8 cellular contexts compared by ENCODE assay signal in the genomic region with DNA sequence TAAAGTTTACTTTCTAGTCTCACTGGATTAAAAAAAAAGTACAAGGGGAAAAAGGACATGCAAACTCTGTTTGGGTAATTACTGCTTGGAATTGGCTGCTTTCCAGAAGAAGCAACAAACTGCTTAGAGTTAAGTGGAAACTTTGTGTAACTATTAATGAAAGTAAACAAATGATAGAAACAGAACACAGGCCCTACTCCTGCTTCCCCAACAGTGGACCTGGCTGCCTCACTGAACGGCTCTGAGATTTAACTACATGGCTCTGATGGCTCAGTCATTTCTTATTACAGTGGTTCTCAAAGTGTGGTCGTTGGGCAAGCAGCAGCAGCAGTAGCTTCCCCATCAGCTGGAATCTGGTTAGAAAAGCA.
A peak's percentile ranks its signal among the peaks of the same experiment; 100 is the strongest.
DNase-seq lines count a peak whose midpoint lies in the region; ATAC-seq and TF ChIP-seq lines count a peak whose summit lies in the region.
"Had no signal": no experiment of that assay in that cellular context is flagged by ENCODE, and none has a peak within 500 bp of the region (broad histone marks: within the 10 kb centered on the region; RNA-seq: fewer than 3 reads in every experiment).

No MANE protein-coding gene starts in this region.

- WGBS in stomach, 5 donors = 13 to 22% (median 16%) methylated on average over 2 of the region's 2 CpGs

- intact Hi-C loops in stomach (cut with DNase I; ENCODE audit: low total_unique reads) = no loop called here

- DNase-seq in fibroblast of pulmonary artery (ENCODE audit: low read depth) (peak; percentile 45), stomach (no peak), Karpas-422 (no peak), middle frontal gyrus (ENCODE audit: extremely low spot score, low spot score) (no peak), globus pallidus (ENCODE audit: low spot score) (no peak)
- DNase-seq: activated gamma-delta T cell had no signal

- TF ChIP-seq POLR2A in stomach (IDR thresholded peaks at IDR 0.05) = no peak

- H3K36me3 ChIP-seq in stomach = peaks cover 0 to 7% (median 2%) of the 10 kb centered on the region in 4 donors
- no peaks in the 10 kb centered on the region for H3K36me3 ChIP-seq in Karpas-422 (ENCODE audit: insufficient read depth, low read length)

- no peak for TF ChIP-seq EP300 in stomach (IDR thresholded peaks at IDR 0.05)

- no peak overlapping the region for H2AFZ ChIP-seq in Karpas-422 (ENCODE audit: low read length)

- H3K9me3 ChIP-seq in stomach (no peaks in the 10 kb centered on the region), Karpas-422 (ENCODE audit: low read length) (no peaks in the 10 kb centered on the region)

- no peak overlapping the region for H3K4me2 ChIP-seq in Karpas-422 (ENCODE audit: low read depth, low read length, poor library complexity, severe bottlenecking)

- H3K9me2 ChIP-seq in Karpas-422 (replicated peaks; ENCODE audit: insufficient read depth, low read length) = no peaks in the 10 kb centered on the region

- ATAC-seq in GM21576 (IDR thresholded peaks at IDR 0.05; ENCODE audit: unreplicated experiment) (peak; percentile 57), HG03558 (IDR thresholded peaks at IDR 0.05; ENCODE audit: extremely low read depth, unreplicated experiment) (peak; percentile 42)

- TF ChIP-seq CTCF in fibroblast of pulmonary artery (IDR thresholded peaks at IDR 0.05; ENCODE audit: low read length, missing control alignments) (no peak), stomach (IDR thresholded peaks at IDR 0.05) (no peak)

- H3K27ac ChIP-seq in stomach (peak overlapping the region in 3 of 5 donors; percentile 34 to 45 (median 39)), Karpas-422 (ENCODE audit: low read length) (no peak overlapping the region)

- H3K9ac ChIP-seq in Karpas-422 (ENCODE audit: low read length) = no peak overlapping the region

- no peaks in the 10 kb centered on the region for H3K27me3 ChIP-seq in stomach
- H3K27me3 ChIP-seq in Karpas-422 (ENCODE audit: low read length) = no peaks in the 10 kb centered on the region

- H3K4me3 ChIP-seq in fibroblast of pulmonary artery (replicated peaks; ENCODE audit: low read depth, low read length) (no peak overlapping the region), stomach (no peak overlapping the region), Karpas-422 (ENCODE audit: low read length) (no peak overlapping the region)

- H4K20me1 ChIP-seq in Karpas-422 (ENCODE audit: insufficient read depth, low read depth, low read length) = no peaks in the 10 kb centered on the region

- no peaks in the 10 kb centered on the region for H3K79me2 ChIP-seq in Karpas-422 (ENCODE audit: low read length)

- peaks cover 0 to 12% (median 6%) of the 10 kb centered on the region in 4 donors for H3K4me1 ChIP-seq in stomach
- H3K4me1 ChIP-seq in Karpas-422 (ENCODE audit: low read length) = no peaks in the 10 kb centered on the region
